Comparison of ENCODE assay signal across 1 cellular context in genomic region chr12:56333679-56334489, GRCh38.
TF ChIP-seq lines count a peak whose summit lies in the region.

Gene PAN2 (minus strand): TSS chr12:56334000. CDS start chr12:56333094, 906 bp downstream.

TF ChIP-seq in A549, 52 proteins besides CTCF, POLR2A, EP300 and RAD21 (continued from another document):
- TF ChIP-seq HOXB5 (CRISPR knock-in tag; IDR thresholded peaks at IDR 0.05) (peak; percentile 23; the same call in 1 of the 2 replicates), TP53 (CRISPR knock-in tag; IDR thresholded peaks at IDR 0.05) (peak; percentile 63; the same call in 1 of the 2 replicates), PHF8 (IDR thresholded peaks at IDR 0.05; ENCODE audit: borderline replicate concordance, low read depth) (peak; percentile 66), E2F6 (IDR thresholded peaks at IDR 0.05; ENCODE audit: borderline replicate concordance, low read depth) (peak; percentile 71; the same call in 1 of the 2 replicates)
